In the genomic region with DNA sequence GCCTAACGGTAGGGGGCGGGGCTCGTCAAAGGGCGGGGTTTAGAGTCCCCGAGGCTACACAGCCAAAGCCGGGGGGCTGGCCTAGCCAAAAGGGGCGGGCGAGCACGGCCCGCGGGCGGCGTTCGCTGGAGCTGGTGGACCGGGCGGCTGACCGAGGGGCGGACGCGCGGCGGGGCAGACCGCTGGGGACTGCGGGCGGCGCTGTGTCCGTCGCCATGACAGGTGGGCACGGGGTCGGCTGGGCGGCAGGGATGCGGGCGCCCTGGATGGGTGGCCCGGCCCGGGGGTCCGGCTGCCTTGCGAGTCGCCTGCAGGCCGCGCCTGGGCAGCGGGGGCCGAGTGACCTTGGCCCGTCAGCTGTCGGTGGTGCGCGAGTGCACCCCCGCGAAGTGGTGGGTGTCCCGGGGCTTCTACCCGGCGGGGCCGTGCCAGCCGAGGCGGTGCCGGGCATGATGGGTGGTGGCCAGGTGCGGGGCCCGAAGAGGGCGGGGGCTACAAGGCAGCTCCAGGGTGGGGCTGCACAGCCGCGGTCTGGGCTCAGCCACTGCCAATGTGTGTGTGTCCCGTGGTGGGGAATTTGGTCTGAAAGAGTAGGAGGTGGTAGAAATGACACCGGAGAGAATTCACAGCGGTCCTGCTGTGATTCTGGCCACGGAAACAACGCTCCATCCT, we compare ENCODE assay signal across 8 cellular contexts. TPM values are rescaled to one million over a fixed set of nuclear protein-coding genes. Genes with fewer than 3 reads are reported as not detected.
DNase-seq lines count a peak whose midpoint lies in the region; ATAC-seq, FAIRE-seq and TF ChIP-seq lines count a peak whose summit lies in the region.

A gene with protein sequence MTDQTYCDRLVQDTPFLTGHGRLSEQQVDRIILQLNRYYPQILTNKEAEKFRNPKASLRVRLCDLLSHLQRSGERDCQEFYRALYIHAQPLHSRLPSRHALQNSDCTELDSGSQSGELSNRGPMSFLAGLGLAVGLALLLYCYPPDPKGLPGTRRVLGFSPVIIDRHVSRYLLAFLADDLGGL (plus strand): TSS at position 87 of the 672 bp plus-strand sequence. CDS start 129 bp downstream, at position 216.

- peak within 1 kb of the TSS; percentile 93; the same call in 1 of the 2 replicates for H3K27ac Mint-ChIP-seq in GM23338
- H3K27ac Mint-ChIP-seq in natural killer cell treated with Interleukin-12 subunit alpha and Interleukin-12 subunit beta and Interleukin-15 and Interleukin-18, amount 100 ng/mL, for 72 hours: peak within 1 kb of the TSS; percentile 89 to 91

- no peaks in the 10 kb centered on the region for H3K27me3 ChIP-seq in GM06990 (replicated peaks; ENCODE audit: control insufficient read depth, insufficient read depth, low read length)
- peaks cover 8% of the 10 kb centered on the region; the same call in 1 of the 2 replicates for H3K27me3 ChIP-seq in GM23338 (ENCODE audit: insufficient read depth)
- no peaks in the 10 kb centered on the region for H3K27me3 ChIP-seq in MG63

- H3K27ac ChIP-seq in GM23338 (ENCODE audit: low read depth): peak within 1 kb of the TSS; percentile 81

- H4K20me1 ChIP-seq in GM23338 (replicated peaks; ENCODE audit: insufficient read depth): no peaks in the 10 kb centered on the region

- peaks cover 10% of the 10 kb centered on the region for H3K4me1 Mint-ChIP-seq in GM23338
- H3K4me1 Mint-ChIP-seq in natural killer cell treated with Interleukin-12 subunit alpha and Interleukin-12 subunit beta and Interleukin-15 and Interleukin-18, amount 100 ng/mL, for 72 hours (ENCODE audit: low read depth in 2 of 2): peaks cover 50 to 60% of the 10 kb centered on the region in 2 donors

- no peaks in the 10 kb centered on the region for H3K36me3 Mint-ChIP-seq in GM23338 (ENCODE audit: low read depth)
- H3K36me3 Mint-ChIP-seq in natural killer cell treated with Interleukin-12 subunit alpha and Interleukin-12 subunit beta and Interleukin-15 and Interleukin-18, amount 100 ng/mL, for 72 hours: peaks cover 2% of the 10 kb centered on the region

- 0 out of 2 replicates have a peak, but pooled peaks cover 8% of the 10 kb centered on the region for H3F3A ChIP-seq in GM23338 (replicated peaks; ENCODE audit: low read depth)

- H3K4me2 ChIP-seq in GM23338: peak within 1 kb of the TSS; percentile 94

- H3K79me2 ChIP-seq in GM23338 (replicated peaks; ENCODE audit: insufficient read depth): peaks cover 14% of the 10 kb centered on the region

- no peak for DNase-seq in GM06990 (ENCODE audit: extremely low read depth, insufficient read length)
- DNase-seq in GM23338 (ENCODE audit: low spot score): peak; percentile 44
- peak; percentile 55 for DNase-seq in MG63
- peak; percentile 50 for DNase-seq in activated T-helper 1 cell treated with Interleukin-2 at 50 U/mL for 16 hours (ENCODE audit: low read depth)
- DNase-seq in fibroblast of mammary gland (ENCODE audit: low read depth): no peak
- peak; percentile 65 for DNase-seq in natural killer cell treated with Interleukin-12 subunit alpha and Interleukin-12 subunit beta and Interleukin-15 and Interleukin-18, amount 100 ng/mL, for 72 hours (ENCODE audit: low spot score)
- peak; percentile 55 for DNase-seq in urothelium cell line (ENCODE audit: low spot score)

- H3K27me3 Mint-ChIP-seq in GM23338 (ENCODE audit: insufficient read depth, low read depth, poor library complexity): peaks cover 7% of the 10 kb centered on the region
- peaks cover 0 to 3% of the 10 kb centered on the region in 2 donors for H3K27me3 Mint-ChIP-seq in natural killer cell treated with Interleukin-12 subunit alpha and Interleukin-12 subunit beta and Interleukin-15 and Interleukin-18, amount 100 ng/mL, for 72 hours

- TF ChIP-seq CTCF in GM06990 (IDR thresholded peaks at IDR 0.05; ENCODE audit: insufficient read depth, low read length, poor library complexity, severe bottlenecking) (no peak), GM23338 (conservative IDR thresholded peaks at IDR 0.05; ENCODE audit: low read depth in 2 of 2) (no peak), fibroblast of mammary gland (conservative IDR thresholded peaks at IDR 0.05; ENCODE audit: control insufficient read depth, insufficient read depth, low read depth, low read length) (no peak)

- ATAC-seq in GM23338: peak; percentile 71
- no peak for ATAC-seq in natural killer cell treated with Interleukin-12 subunit alpha and Interleukin-12 subunit beta and Interleukin-15 and Interleukin-18, amount 100 ng/mL, for 72 hours
- no peak for ATAC-seq in HG03457 (IDR thresholded peaks at IDR 0.05; ENCODE audit: unreplicated experiment)

- no peaks in the 10 kb centered on the region; the same call in 2 of the 3 replicates for H3K9me3 Mint-ChIP-seq in GM23338
- H3K9me3 Mint-ChIP-seq in natural killer cell treated with Interleukin-12 subunit alpha and Interleukin-12 subunit beta and Interleukin-15 and Interleukin-18, amount 100 ng/mL, for 72 hours: peaks cover under 1% of the 10 kb centered on the region

- peaks cover 8% of the 10 kb centered on the region for H3K9me3 ChIP-seq in MG63

- H3K36me3 ChIP-seq in GM06990 (ENCODE audit: control insufficient read depth, insufficient read depth, low read length): no peaks in the 10 kb centered on the region
- H3K36me3 ChIP-seq in GM23338 (ENCODE audit: insufficient read depth): no peaks in the 10 kb centered on the region; the same call in 1 of the 2 replicates
- no peaks in the 10 kb centered on the region; the same call in 1 of the 2 replicates for H3K36me3 ChIP-seq in MG63

- FAIRE-seq in urothelium cell line (lab: Jason Lieb, UNC): peak; percentile 44

- no peaks in the 10 kb centered on the region for H3K9me2 ChIP-seq in GM23338 (ENCODE audit: insufficient read depth)

- peak within 1 kb of the TSS; percentile 77 for H3K4me3 ChIP-seq in GM06990 (replicated peaks; ENCODE audit: low read depth, low read length)
- H3K4me3 ChIP-seq in GM23338: peak within 1 kb of the TSS; percentile 92
- H3K4me3 ChIP-seq in MG63: peak within 1 kb of the TSS; percentile 76
- H3K4me3 ChIP-seq in fibroblast of mammary gland (ENCODE audit: control insufficient read depth, low read depth, low read length): peak within 1 kb of the TSS; percentile 65

- H3K4me1 ChIP-seq in GM23338 (ENCODE audit: insufficient read depth): 0 out of 2 replicates have a peak, but pooled peaks cover 3% of the 10 kb centered on the region

- H2AFZ ChIP-seq in GM23338: peak within 1 kb of the TSS; percentile 97

- peak within 1 kb of the TSS; percentile 82 for H3K4me3 Mint-ChIP-seq in GM23338
- H3K4me3 Mint-ChIP-seq in natural killer cell treated with Interleukin-12 subunit alpha and Interleukin-12 subunit beta and Interleukin-15 and Interleukin-18, amount 100 ng/mL, for 72 hours: peak within 1 kb of the TSS; percentile 88

TF ChIP-seq in GM23338, 12 proteins besides CTCF, POLR2A, EP300 and RAD21:
- TF ChIP-seq POLR2AphosphoS5 (IDR thresholded peaks at IDR 0.05; ENCODE audit: low read depth) (peak; percentile 63), ZNF331 (CRISPR knock-in tag; IDR thresholded peaks at IDR 0.05; ENCODE audit: low read depth) (no peak)
TF ChIP-seq in GM23338: peak in this region for 1.

RNA-seq across cellular contexts. Expression of the gene that starts here (rescaled TPM):
- total RNA-seq in GM23338 (2014; rRNA removed; shearing (Covaris generic)): 24.7 and 36.8 TPM in 2 replicates
- 48.3 and 48.9 TPM in 2 replicates for polyA plus RNA-seq in GM23338 (2016; fragmentation: Nextera tagmentation; extraction: Ambion mirVana)
- total RNA-seq in MG63 (2014; rRNA removed; shearing (Covaris generic); ENCODE audit: low replicate concordance): 77.4 and 103 TPM in 2 replicates
- 10 to 100 TPM; 21.7 to 23.4 TPM for total RNA-seq in natural killer cell treated with Interleukin-12 subunit alpha and Interleukin-12 subunit beta and Interleukin-15 and Interleukin-18, amount 100 ng/mL, for 72 hours

Comparison
In these comparisons a context has a peak if more than half of its experiments do, and no peak if none do; other contexts are left out.
1. DNase-seq: peak in GM23338 (single experiment), MG63 (single experiment), activated T-helper 1 cell treated with Interleukin-2 at 50 U/mL for 16 hours (single experiment), natural killer cell treated with Interleukin-12 subunit alpha and Interleukin-12 subunit beta and Interleukin-15 and Interleukin-18, amount 100 ng/mL, for 72 hours (single experiment) and urothelium cell line (single experiment); none in GM06990 (single experiment) and fibroblast of mammary gland (single experiment).
2. Peak in every context shown above with its lines, with median percentiles within 50 percentile points of each other: H3K4me3 ChIP-seq.